18 cellular contexts compared by ENCODE assay signal in the genomic region with DNA sequence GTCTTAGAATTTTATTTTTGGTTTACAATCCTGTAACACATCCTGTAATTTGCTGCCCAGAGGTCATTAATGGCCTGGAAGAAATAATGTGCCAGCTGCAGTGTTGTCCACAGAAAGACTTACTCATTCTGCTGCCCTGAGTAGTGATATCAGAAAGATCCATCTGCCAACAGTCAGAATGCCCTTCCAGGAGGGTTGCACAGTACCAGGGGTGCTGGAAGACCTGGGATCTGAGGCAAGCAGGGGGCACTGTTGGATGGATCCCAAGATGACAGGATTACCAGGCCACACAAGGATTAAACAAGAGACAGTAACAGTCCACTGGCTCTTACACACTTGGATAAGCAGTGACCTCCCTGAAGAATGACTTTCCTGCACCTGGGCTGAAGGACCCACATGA.
"Had no signal": no experiment of that assay in that cellular context is flagged by ENCODE, and none has a peak within 500 bp of the region (broad histone marks: within the 10 kb centered on the region; RNA-seq: fewer than 3 reads in every experiment).

No MANE protein-coding gene starts in this region.

- ATAC-seq: activated CD4-positive, alpha-beta T cell treated with anti-CD3 and anti-CD28 coated beads for 36 hours; activated CD8-positive, alpha-beta memory T cell treated with anti-CD3 and anti-CD28 coated beads, Interleukin-2, amount 10 ng/mL, durations not matched to agents 7 days and 5 days; sciatic nerve had no signal

- DNase-seq: activated CD4-positive, alpha-beta memory T cell treated with anti-CD3 and anti-CD28 coated beads for 36 hours; activated CD4-positive, alpha-beta T cell treated with anti-CD3 and anti-CD28 coated beads for 36 hours; activated CD8-positive, alpha-beta memory T cell treated with anti-CD3 and anti-CD28 coated beads, Interleukin-2, amount 10 ng/mL, durations not matched to agents 7 days and 5 days; activated effector memory CD4-positive, alpha-beta T cell treated with Interleukin-2 at 50 U/mL for 16 hours; activated T-cell treated with anti-CD3 and anti-CD28 coated beads, Interleukin-2, amount 50 U/mL, for 1 hour; adrenal gland; central memory CD4-positive, alpha-beta T cell; effector CD4-positive, alpha-beta T cell; immature natural killer cell; nephron progenitor cell; occipital lobe; spleen had no signal

- H3K4me3 Mint-ChIP-seq: activated CD4-positive, alpha-beta memory T cell treated with anti-CD3 and anti-CD28 coated beads for 36 hours; activated CD4-positive, alpha-beta T cell treated with anti-CD3 and anti-CD28 coated beads for 36 hours; activated CD8-positive, alpha-beta memory T cell treated with anti-CD3 and anti-CD28 coated beads, Interleukin-2, amount 10 ng/mL, durations not matched to agents 7 days and 5 days; activated naive CD4-positive, alpha-beta T cell treated with anti-CD3 and anti-CD28 coated beads, Interleukin-2, amount 50 U/mL, for 24 hours; immature natural killer cell; nephron progenitor cell; stimulated activated naive CD8-positive, alpha-beta T cell treated with anti-CD3 and anti-CD28 coated beads, Interleukin-15, Interleukin-2, amounts not matched to agents 100 ng/mL and 50 ng/mL, for 24 hours; type B pancreatic cell had no signal

- H3K9me3 ChIP-seq: adrenal gland, spleen, suprapubic skin had no signal

- H3K4me1 Mint-ChIP-seq: activated CD4-positive, alpha-beta T cell treated with anti-CD3 and anti-CD28 coated beads for 36 hours; activated CD8-positive, alpha-beta memory T cell treated with anti-CD3 and anti-CD28 coated beads, Interleukin-2, amount 10 ng/mL, durations not matched to agents 7 days and 5 days; activated naive CD4-positive, alpha-beta T cell treated with anti-CD3 and anti-CD28 coated beads, Interleukin-2, amount 50 U/mL, for 24 hours; immature natural killer cell; nephron progenitor cell had no signal

- H3K4me1 ChIP-seq: adrenal gland, spleen, suprapubic skin had no signal

- H3K4me3 ChIP-seq: adrenal gland, coronary artery, spleen, suprapubic skin had no signal

- H3K36me3 Mint-ChIP-seq: activated CD4-positive, alpha-beta memory T cell treated with anti-CD3 and anti-CD28 coated beads for 36 hours; activated CD8-positive, alpha-beta memory T cell treated with anti-CD3 and anti-CD28 coated beads, Interleukin-2, amount 10 ng/mL, durations not matched to agents 7 days and 5 days; activated naive CD4-positive, alpha-beta T cell treated with anti-CD3 and anti-CD28 coated beads, Interleukin-2, amount 50 U/mL, for 24 hours; immature natural killer cell; type B pancreatic cell had no signal

- H3K27ac Mint-ChIP-seq: activated CD4-positive, alpha-beta memory T cell treated with anti-CD3 and anti-CD28 coated beads for 36 hours; activated CD4-positive, alpha-beta T cell treated with anti-CD3 and anti-CD28 coated beads for 36 hours; activated CD8-positive, alpha-beta memory T cell treated with anti-CD3 and anti-CD28 coated beads, Interleukin-2, amount 10 ng/mL, durations not matched to agents 7 days and 5 days; activated naive CD4-positive, alpha-beta T cell treated with anti-CD3 and anti-CD28 coated beads, Interleukin-2, amount 50 U/mL, for 24 hours; immature natural killer cell; nephron progenitor cell; stimulated activated naive CD8-positive, alpha-beta T cell treated with anti-CD3 and anti-CD28 coated beads, Interleukin-15, Interleukin-2, amounts not matched to agents 100 ng/mL and 50 ng/mL, for 24 hours; type B pancreatic cell had no signal

- H3K36me3 ChIP-seq: adrenal gland, spleen, suprapubic skin had no signal

- H3K9me3 Mint-ChIP-seq: activated CD4-positive, alpha-beta memory T cell treated with anti-CD3 and anti-CD28 coated beads for 36 hours; activated naive CD4-positive, alpha-beta T cell treated with anti-CD3 and anti-CD28 coated beads, Interleukin-2, amount 50 U/mL, for 24 hours; immature natural killer cell; nephron progenitor cell; stimulated activated naive CD8-positive, alpha-beta T cell treated with anti-CD3 and anti-CD28 coated beads, Interleukin-15, Interleukin-2, amounts not matched to agents 100 ng/mL and 50 ng/mL, for 24 hours; type B pancreatic cell had no signal

- H3K27ac ChIP-seq: adrenal gland, coronary artery, spleen, suprapubic skin had no signal
